ENCODE assay signal across 14 cellular contexts in genomic region chr1:107683198-107683657, GRCh38.
A peak's percentile ranks its signal among the peaks of the same experiment; 100 is the strongest.
DNase-seq lines count a peak whose midpoint lies in the region; ATAC-seq, FAIRE-seq and TF ChIP-seq lines count a peak whose summit lies in the region.
"Had no signal": no experiment of that assay in that cellular context is flagged by ENCODE, and none has a peak within 500 bp of the region (broad histone marks: within the 10 kb centered on the region; RNA-seq: fewer than 3 reads in every experiment).

No MANE protein-coding gene starts in this region.

- H3K27me3 ChIP-seq in ascending aorta: no peaks in the 10 kb centered on the region

- POLR2A ChIA-PET in activated CD8-positive, alpha-beta T cell treated with anti-CD3 and anti-CD28 coated beads for 36 hours (lab: Charles Lee): no interaction called here

- H3K4me3 ChIP-seq in ascending aorta: no peak overlapping the region

- DNase-seq in H54 (ENCODE audit: insufficient read length, low spot score): no peak
- DNase-seq in NCI-H748 (lab: John Stamatoyannopoulos, UW; ENCODE audit: unreplicated experiment): peak; percentile 81
- peak; percentile 45 for DNase-seq in epithelial cell of prostate (ENCODE audit: low read depth, low spot score)
- DNase-seq in nephron progenitor cell: no peak
- DNase-seq in activated CD8-positive, alpha-beta T cell treated with anti-CD3 and anti-CD28 coated beads for 36 hours: no peak
- no peak for DNase-seq in ascending aorta (ENCODE audit: low spot score in 2 of 2)
- DNase-seq: NCI-H1436 treated with DMSO at 0.1 percent for 48 hours; stimulated activated CD4-positive, alpha-beta T cell treated with anti-CD3 and anti-CD28 coated beads, Interleukin-4, amount 100 ng/mL, for 4 hours; stimulated activated naive CD4-positive, alpha-beta T cell; T-cell had no signal

- H3K4me3 Mint-ChIP-seq in nephron progenitor cell: no peak overlapping the region
- no peak overlapping the region for H3K4me3 Mint-ChIP-seq in activated CD8-positive, alpha-beta T cell treated with anti-CD3 and anti-CD28 coated beads for 36 hours
- H3K4me3 Mint-ChIP-seq: activated T-helper 1 cell treated with anti-CD3 and anti-CD28 coated beads, Interleukin-12 subunit alpha, Interleukin-12 subunit beta, Interleukin-2, Interleukin-4 antibody, amounts not matched to agents 30 ng/mL and 10 ng/mL and 1 ng/mL, durations not matched to agents 14 hours and 24 hours and 36 hours; B cell; T-cell had no signal

- H3K36me3 ChIP-seq in ascending aorta: no peaks in the 10 kb centered on the region

- peak overlapping the region; percentile 74 for H3K27ac ChIP-seq in epithelial cell of prostate
- H3K27ac ChIP-seq in ascending aorta: no peak overlapping the region

- ATAC-seq in activated CD8-positive, alpha-beta T cell treated with anti-CD3 and anti-CD28 coated beads for 36 hours: no peak
- ATAC-seq in GM18858 (IDR thresholded peaks at IDR 0.05; ENCODE audit: unreplicated experiment): no peak
- no peak for ATAC-seq in GM21367 (IDR thresholded peaks at IDR 0.05; ENCODE audit: unreplicated experiment)
- ATAC-seq: T-cell had no signal

- H3K27ac Mint-ChIP-seq in nephron progenitor cell: peak overlapping the region; percentile 69
- H3K27ac Mint-ChIP-seq in activated CD8-positive, alpha-beta T cell treated with anti-CD3 and anti-CD28 coated beads for 36 hours: no peak overlapping the region
- H3K27ac Mint-ChIP-seq: activated T-helper 1 cell treated with anti-CD3 and anti-CD28 coated beads, Interleukin-12 subunit alpha, Interleukin-12 subunit beta, Interleukin-2, Interleukin-4 antibody, amounts not matched to agents 30 ng/mL and 10 ng/mL and 1 ng/mL, durations not matched to agents 14 hours and 24 hours and 36 hours; B cell; T-cell had no signal

- no peaks in the 10 kb centered on the region for H3K9me3 ChIP-seq in ascending aorta

- peaks cover 25% of the 10 kb centered on the region for H3K4me1 Mint-ChIP-seq in nephron progenitor cell
- H3K4me1 Mint-ChIP-seq in activated CD8-positive, alpha-beta T cell treated with anti-CD3 and anti-CD28 coated beads for 36 hours (ENCODE audit: low read depth): no peaks in the 10 kb centered on the region
- H3K4me1 Mint-ChIP-seq: B cell, T-cell had no signal

- no peaks in the 10 kb centered on the region for H3K4me1 ChIP-seq in ascending aorta

- TF ChIP-seq CTCF in nephron progenitor cell (IDR thresholded peaks at IDR 0.05) (no peak), ascending aorta (IDR thresholded peaks at IDR 0.05) (no peak)
- no peak for TF ChIP-seq CTCF in activated CD8-positive, alpha-beta T cell treated with anti-CD3 and anti-CD28 coated beads for 36 hours (IDR thresholded peaks at IDR 0.05)

- intact Hi-C loops in activated CD8-positive, alpha-beta T cell treated with anti-CD3 and anti-CD28 coated beads for 36 hours (cut with micrococcal nuclease): no loop called here
- intact Hi-C loops in ascending aorta (cut with DNase I): no loop called here

- no peaks in the 10 kb centered on the region for H3K36me3 Mint-ChIP-seq in nephron progenitor cell (ENCODE audit: low read depth)
- no peaks in the 10 kb centered on the region for H3K36me3 Mint-ChIP-seq in activated CD8-positive, alpha-beta T cell treated with anti-CD3 and anti-CD28 coated beads for 36 hours (ENCODE audit: low read depth)
- H3K36me3 Mint-ChIP-seq: T-cell had no signal

- CTCF ChIA-PET in activated CD8-positive, alpha-beta T cell treated with anti-CD3 and anti-CD28 coated beads for 36 hours (lab: Charles Lee): no interaction called here

- peak; percentile 86 for FAIRE-seq in H54 (lab: Jason Lieb, UNC)

- H3K9me3 Mint-ChIP-seq in nephron progenitor cell: no peaks in the 10 kb centered on the region
- H3K9me3 Mint-ChIP-seq in activated CD8-positive, alpha-beta T cell treated with anti-CD3 and anti-CD28 coated beads for 36 hours: no peaks in the 10 kb centered on the region
- H3K9me3 Mint-ChIP-seq: activated T-helper 1 cell treated with anti-CD3 and anti-CD28 coated beads, Interleukin-12 subunit alpha, Interleukin-12 subunit beta, Interleukin-2, Interleukin-4 antibody, amounts not matched to agents 30 ng/mL and 10 ng/mL and 1 ng/mL, durations not matched to agents 14 hours and 24 hours and 36 hours; T-cell had no signal

- H3K27me3 Mint-ChIP-seq in nephron progenitor cell (ENCODE audit: low read depth, poor library complexity): no peaks in the 10 kb centered on the region
- no peaks in the 10 kb centered on the region for H3K27me3 Mint-ChIP-seq in activated CD8-positive, alpha-beta T cell treated with anti-CD3 and anti-CD28 coated beads for 36 hours
- H3K27me3 Mint-ChIP-seq: B cell, T-cell had no signal

- TF ChIP-seq POLR2A in H54 (IDR thresholded peaks at IDR 0.05; ENCODE audit: low read depth, low read length): no peak

Comparison
In these comparisons a context has a peak if more than half of its experiments do, and no peak if none do; other contexts are left out.
1. DNase-seq: peak in NCI-H748 (single experiment) and epithelial cell of prostate (single experiment); none in H54 (single experiment), nephron progenitor cell (single experiment), activated CD8-positive, alpha-beta T cell treated with anti-CD3 and anti-CD28 coated beads for 36 hours (single experiment) and ascending aorta (0 of 2).